8 cellular contexts compared by ENCODE assay signal in the genomic region with DNA sequence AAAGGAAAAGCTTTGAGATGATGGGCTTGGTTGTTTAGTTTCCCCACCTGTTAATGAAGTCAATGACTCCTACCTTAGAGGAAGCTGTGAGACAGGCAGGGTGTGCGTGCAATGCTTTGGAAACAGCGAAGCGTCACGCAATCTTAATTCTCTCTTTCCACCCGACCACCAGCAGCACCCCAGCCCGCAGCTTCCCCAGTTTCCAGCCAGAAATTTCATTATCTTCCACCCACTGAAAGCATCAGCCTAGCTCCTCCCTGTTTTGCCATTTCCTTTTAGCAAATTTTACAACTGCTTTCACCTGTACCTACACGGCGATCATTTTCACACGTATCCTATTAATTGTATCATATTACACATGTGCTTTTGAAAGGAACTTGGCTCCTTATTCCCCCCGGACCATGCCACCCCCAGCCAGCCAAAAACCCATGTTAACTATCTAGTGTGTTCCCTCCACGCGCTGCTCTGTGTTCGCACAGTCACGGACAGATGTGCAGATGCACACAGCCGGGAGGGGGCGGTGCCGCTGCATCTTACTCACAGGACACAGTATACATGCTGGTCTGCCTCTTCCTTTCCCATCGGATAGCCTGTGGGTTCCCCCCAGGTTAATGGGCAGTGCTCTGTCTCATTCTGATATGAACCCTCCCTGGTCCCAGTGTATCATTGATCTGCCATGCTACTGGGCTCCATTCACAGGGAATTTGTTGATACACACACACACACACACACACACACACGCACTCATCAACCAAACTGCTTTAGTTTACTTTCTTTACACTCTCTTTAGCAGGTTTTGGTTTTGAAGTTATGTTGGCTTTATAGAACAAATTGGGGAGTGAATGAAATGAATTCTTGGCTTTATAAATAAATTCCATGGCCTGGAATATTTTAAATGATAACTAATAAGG. TPM values are rescaled to one million over a fixed set of nuclear protein-coding genes. Genes with fewer than 3 reads are reported as not detected.
DNase-seq lines count a peak whose midpoint lies in the region; ATAC-seq and TF ChIP-seq lines count a peak whose summit lies in the region.

No MANE protein-coding gene starts in this region.

- H4K20me1 ChIP-seq in HCT116 (ENCODE audit: insufficient read depth): no peaks in the 10 kb centered on the region

- no peaks in the 10 kb centered on the region for H3K27me3 ChIP-seq in HCT116 (ENCODE audit: insufficient read depth, low read length)

- no TSS peak for BruUV-seq in HCT116 (replicated peaks; lab: Mats Ljungman, UMichigan)

- H3K4me2 ChIP-seq in HCT116 (ENCODE audit: low read length): peak overlapping the region; percentile 80

- POLR2A ChIA-PET in HCT116 (lab: Charles Lee): interaction anchor here (1.1 to 1.2 kb wide), 3 partner anchors 96 to 503 kb away, joined by 3 to 4 read pairs (median 4); partner anchors contain the start of genes ERCC3 and SFT2D3

- H3K4me3 Mint-ChIP-seq in T-helper 17 cell: peak overlapping the region; percentile 87

- no peak overlapping the region for H3K27ac ChIP-seq in HCT116 (ENCODE audit: low read depth, low read length)

- DNase-seq in DMS53 treated with DMSO at 0.1 percent for 48 hours (lab: John Stamatoyannopoulos, UW; ENCODE audit: unreplicated experiment): peak; percentile 71
- DNase-seq in HCT116 (ENCODE audit: low read depth, low spot score): peak; percentile 63
- DNase-seq in NCI-H1694 (lab: John Stamatoyannopoulos, UW): peak; percentile 68
- DNase-seq in T-helper 17 cell: peak; percentile 13 to 32 (median 23)
- DNase-seq in astrocyte of the hippocampus (ENCODE audit: low read depth, low spot score): peak; percentile 59
- peak; percentile 85 for DNase-seq in left kidney (ENCODE audit: low read depth, low spot score)
- peak; percentile 37 to 52 (median 49) for DNase-seq in stimulated activated CD4-positive, alpha-beta T cell treated with anti-CD3 and anti-CD28 coated beads, TNF-alpha, amount 100 ng/mL, for 48 hours (ENCODE audit: low read depth in 3 of 3)
- DNase-seq in occipital lobe (lab: John Stamatoyannopoulos, UW): no peak

- CTCF ChIA-PET in HCT116 (lab: Charles Lee): interaction anchor here (0.7 to 1.7 kb wide), 41 partner anchors 9 to 503 kb away, joined by 3 to 48 read pairs (median 4); partner anchors contain the start of genes BIN1, ERCC3, IWS1 and LIMS2

- peaks cover 5% of the 10 kb centered on the region for H3K4me1 Mint-ChIP-seq in T-helper 17 cell

- peaks cover 12% of the 10 kb centered on the region for H3K27me3 Mint-ChIP-seq in T-helper 17 cell

- H3K9me3 ChIP-seq in HCT116 (ENCODE audit: control insufficient read depth in 1 of 2, insufficient read depth in 1 of 2, low read depth in 1 of 2, low read length in 2 of 2) (no peaks in the 10 kb centered on the region), T-helper 17 cell (ENCODE audit: control insufficient read depth, low read length, poor library complexity, severe bottlenecking) (no peaks in the 10 kb centered on the region)

- no peaks in the 10 kb centered on the region for H3K36me3 Mint-ChIP-seq in T-helper 17 cell (ENCODE audit: low read depth)

- H3K9me2 ChIP-seq in HCT116 (ENCODE audit: insufficient read depth): no peaks in the 10 kb centered on the region

- peak overlapping the region; percentile 95 for H2AFZ ChIP-seq in HCT116 (ENCODE audit: low read depth, low read length, poor library complexity, severe bottlenecking)

- H3K36me3 ChIP-seq in HCT116 (ENCODE audit: control insufficient read depth in 1 of 2, insufficient read depth in 2 of 2, low read length in 2 of 2): no peaks in the 10 kb centered on the region

- peaks cover 0 to 11% of the 10 kb centered on the region in 2 experiments; a peak in 2 of 4 replicates for H3K4me1 ChIP-seq in HCT116 (ENCODE audit: control insufficient read depth in 1 of 2, insufficient read depth in 2 of 2, low read length in 2 of 2)

- H3K9ac ChIP-seq in HCT116 (ENCODE audit: low read length): peak overlapping the region; percentile 29

- TF ChIP-seq POLR2A in HCT116 (IDR thresholded peaks at IDR 0.05; ENCODE audit: borderline replicate concordance, extremely low read depth, insufficient read depth, insufficient read length): no peak

- TF ChIP-seq RAD21 in HCT116 (IDR thresholded peaks at IDR 0.05; ENCODE audit: low read depth): peak; percentile 91

- no peak overlapping the region for H3K27ac Mint-ChIP-seq in T-helper 17 cell

- peak; percentile 99 for ATAC-seq in HCT116
- peak; percentile 91 for ATAC-seq in T-helper 17 cell

- H3K4me3 ChIP-seq in HCT116 (replicated peaks in 1 of 2; ENCODE audit: low read depth in 1 of 2, low read length in 2 of 2): peak overlapping the region; percentile 25 to 53

- no peaks in the 10 kb centered on the region for H3K79me2 ChIP-seq in HCT116 (ENCODE audit: insufficient read depth, low read length)

- intact Hi-C loops in HCT116 (cut with micrococcal nuclease): loop anchor here (1.0 to 10.0 kb wide), 7 partner anchors 97 to 477 kb away; partner anchors contain the start of genes ERCC3 and LIMS2

- TF ChIP-seq CTCF in HCT116 (IDR thresholded peaks at IDR 0.05 in 2 of 3, conservative IDR thresholded peaks at IDR 0.05 in 1 of 3; ENCODE audit: borderline replicate concordance in 1 of 3, insufficient read depth in 1 of 3, low read depth in 2 of 3, low read length in 2 of 3): peak; percentile 80 to 90 (median 84); a peak in 5 of 6 replicates

- RAD21 ChIA-PET in HCT116 (lab: Charles Lee; ENCODE audit: low non-redundant PET in 1 of 2, low total read pairs in 2 of 2, uncharacterized antibody in 2 of 2, unreplicated experiment in 2 of 2): interaction anchor here (0.6 to 1.4 kb wide), 8 partner anchors 96 to 393 kb away, joined by 3 to 8 read pairs (median 4); partner anchors contain the start of gene ERCC3 (in 1 of the 2)

TF ChIP-seq in HCT116, 20 proteins besides CTCF, POLR2A, EP300 and RAD21:
- TF ChIP-seq ZFX (IDR thresholded peaks at IDR 0.05) (no peak), CBX3 (IDR thresholded peaks at IDR 0.05; ENCODE audit: low read depth) (0 out of 2 replicates have a peak, but pooled peaks have one; percentile 51)
- TF ChIP-seq, protein P1, sequence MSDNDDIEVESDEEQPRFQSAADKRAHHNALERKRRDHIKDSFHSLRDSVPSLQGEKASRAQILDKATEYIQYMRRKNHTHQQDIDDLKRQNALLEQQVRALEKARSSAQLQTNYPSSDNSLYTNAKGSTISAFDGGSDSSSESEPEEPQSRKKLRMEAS (IDR thresholded peaks at IDR 0.05): peak; percentile 56; the same call in 1 of the 2 replicates
TF ChIP-seq in HCT116: peak in this region for 2.

RNA-seq across cellular contexts. Expression of gene CYP27C1, which starts 22.4 kb away (rescaled TPM):
- total RNA-seq in HCT116 (2021; ENCODE audit: unreplicated experiment) (not detected), T-helper 17 cell (not detected), occipital lobe (2.2 TPM)
- polyA plus RNA-seq in HCT116 (2012): not detected in 2 replicates
